ENCODE assay signal across 8 cellular contexts in genomic region chr15:92907880-92908279, GRCh38. TPM values are rescaled to one million over a fixed set of nuclear protein-coding genes. Genes with fewer than 3 reads are reported as not detected.
DNase-seq lines count a peak whose midpoint lies in the region; FAIRE-seq and TF ChIP-seq lines count a peak whose summit lies in the region.

No MANE protein-coding gene starts in this region.

- H3K79me2 ChIP-seq in ACC112 (ENCODE audit: control insufficient read depth, insufficient read depth, low read length, unreplicated experiment): peaks cover 94% of the 10 kb centered on the region

- TF ChIP-seq CTCF in fibroblast of mammary gland (conservative IDR thresholded peaks at IDR 0.05; ENCODE audit: control insufficient read depth, insufficient read depth, low read depth, low read length): no peak

- H2AFZ ChIP-seq in ACC112 (ENCODE audit: low read length, unreplicated experiment): no peak overlapping the region

- peaks cover 59% of the 10 kb centered on the region for H3K4me1 ChIP-seq in ACC112 (ENCODE audit: control insufficient read depth, insufficient read depth, low read length, unreplicated experiment)

- DNase-seq in H4 (ENCODE audit: low spot score) (peak; percentile 42), fibroblast of mammary gland (ENCODE audit: low read depth) (peak; percentile 92), posterior vena cava (ENCODE audit: low spot score) (peak; percentile 79), NCI-H526 treated with DMSO at 0.1 percent for 48 hours (lab: John Stamatoyannopoulos, UW) (no peak), GM12892 (ENCODE audit: insufficient read length) (no peak), NCI-H1105 treated with DMSO at 0.1 percent for 48 hours (lab: John Stamatoyannopoulos, UW) (no peak)
- peak; percentile 52 for DNase-seq in activated CD4-positive, alpha-beta T cell treated with anti-CD3 and anti-CD28 coated beads for 48 hours

- intact Hi-C loops in posterior vena cava (cut with DNase I): no loop called here

- peak overlapping the region; percentile 98 for H3K27ac ChIP-seq in ACC112 (ENCODE audit: low read depth, low read length)

- H3K36me3 ChIP-seq in ACC112 (ENCODE audit: insufficient read depth, low read length): peaks cover 4% of the 10 kb centered on the region; the same call in 1 of the 2 replicates

- H3K4me3 ChIP-seq in ACC112 (ENCODE audit: low read depth, low read length) (peak overlapping the region; percentile 78), fibroblast of mammary gland (ENCODE audit: control insufficient read depth, low read depth, low read length) (no peak overlapping the region)

- no peaks in the 10 kb centered on the region for H3K27me3 ChIP-seq in ACC112 (ENCODE audit: insufficient read depth, low read length)

- no peak for TF ChIP-seq POLR2A in GM12892 (IDR thresholded peaks at IDR 0.05; ENCODE audit: low read depth, low read length)

- no peak for FAIRE-seq in GM12892 (lab: Jason Lieb, UNC)

RNA-seq across cellular contexts. Expression of gene CHD2, which starts 7.8 kb away (rescaled TPM):
- total RNA-seq in H4 (2014; rRNA removed; shearing (Covaris generic)): 19.1 and 41.2 TPM in 2 replicates
- 100 to 1,000 TPM in 1 of 2 donors, 10 to 100 TPM in 1; 94.5 to 104 TPM for total RNA-seq in posterior vena cava
- 66.6 TPM for polyA plus RNA-seq in GM12892 (2012; ENCODE audit: missing spikeins)

Comparison
In these comparisons a context has a peak if more than half of its experiments do, and no peak if none do; other contexts are left out.
1. DNase-seq: peak in H4 (single experiment), activated CD4-positive, alpha-beta T cell treated with anti-CD3 and anti-CD28 coated beads for 48 hours (single experiment), fibroblast of mammary gland (single experiment) and posterior vena cava (single experiment); none in NCI-H526 treated with DMSO at 0.1 percent for 48 hours (single experiment), GM12892 (single experiment) and NCI-H1105 treated with DMSO at 0.1 percent for 48 hours (single experiment).